In the genomic region with DNA sequence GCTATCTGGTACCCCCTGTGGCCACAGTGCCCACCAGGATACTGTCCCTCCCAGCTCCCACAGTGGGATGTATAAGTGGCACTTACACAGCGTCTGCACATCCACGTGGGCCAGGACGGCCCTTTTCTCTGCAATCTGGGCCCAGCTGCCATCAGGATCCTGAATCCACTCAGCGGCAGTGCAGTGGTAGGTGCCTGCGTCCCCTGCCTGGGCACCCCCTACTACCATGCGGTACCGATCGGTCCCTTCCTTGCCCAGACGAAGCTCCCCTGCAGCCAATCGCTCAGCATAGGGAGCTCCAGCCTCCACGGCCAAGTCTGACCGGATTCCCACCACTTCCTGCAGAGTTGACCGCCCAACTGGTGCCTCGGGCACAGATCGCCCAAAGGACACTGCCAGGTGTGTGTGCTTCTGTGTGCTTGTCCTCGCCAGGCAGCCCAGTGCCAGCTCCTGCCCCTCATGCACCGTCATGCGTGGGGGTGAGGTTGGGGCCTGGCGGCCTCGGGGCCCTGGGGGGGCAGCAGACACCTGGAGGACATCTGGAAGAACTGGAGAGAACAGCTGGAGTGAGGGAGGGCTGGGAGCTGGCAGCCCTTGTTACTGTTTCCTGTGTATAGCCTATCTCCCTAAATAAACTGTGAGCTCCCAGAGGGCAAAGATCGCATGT, we compare ENCODE assay signal across 1 cellular context.
TF ChIP-seq lines count a peak whose summit lies in the region.

No MANE protein-coding gene starts in this region.

TF ChIP-seq in H1, 55 proteins besides CTCF, POLR2A, EP300 and RAD21:
- TF ChIP-seq POLR2AphosphoS5 (IDR thresholded peaks at IDR 0.05; ENCODE audit: low read depth, low read length), result no peak
- no peak for TF ChIP-seq EZH2 (IDR thresholded peaks at IDR 0.05; ENCODE audit: low read depth, low read length, severe bottlenecking)
- TF ChIP-seq TBP (IDR thresholded peaks at IDR 0.05; ENCODE audit: low read depth, low read length), result no peak
- no peak for TF ChIP-seq FOSL1 (IDR thresholded peaks at IDR 0.05; ENCODE audit: insufficient read depth, low read depth, low read length)
- TF ChIP-seq TEAD4 (IDR thresholded peaks at IDR 0.05; ENCODE audit: low read depth, low read length), result no peak
